ENCODE assay signal across 8 cellular contexts in the genomic region with DNA sequence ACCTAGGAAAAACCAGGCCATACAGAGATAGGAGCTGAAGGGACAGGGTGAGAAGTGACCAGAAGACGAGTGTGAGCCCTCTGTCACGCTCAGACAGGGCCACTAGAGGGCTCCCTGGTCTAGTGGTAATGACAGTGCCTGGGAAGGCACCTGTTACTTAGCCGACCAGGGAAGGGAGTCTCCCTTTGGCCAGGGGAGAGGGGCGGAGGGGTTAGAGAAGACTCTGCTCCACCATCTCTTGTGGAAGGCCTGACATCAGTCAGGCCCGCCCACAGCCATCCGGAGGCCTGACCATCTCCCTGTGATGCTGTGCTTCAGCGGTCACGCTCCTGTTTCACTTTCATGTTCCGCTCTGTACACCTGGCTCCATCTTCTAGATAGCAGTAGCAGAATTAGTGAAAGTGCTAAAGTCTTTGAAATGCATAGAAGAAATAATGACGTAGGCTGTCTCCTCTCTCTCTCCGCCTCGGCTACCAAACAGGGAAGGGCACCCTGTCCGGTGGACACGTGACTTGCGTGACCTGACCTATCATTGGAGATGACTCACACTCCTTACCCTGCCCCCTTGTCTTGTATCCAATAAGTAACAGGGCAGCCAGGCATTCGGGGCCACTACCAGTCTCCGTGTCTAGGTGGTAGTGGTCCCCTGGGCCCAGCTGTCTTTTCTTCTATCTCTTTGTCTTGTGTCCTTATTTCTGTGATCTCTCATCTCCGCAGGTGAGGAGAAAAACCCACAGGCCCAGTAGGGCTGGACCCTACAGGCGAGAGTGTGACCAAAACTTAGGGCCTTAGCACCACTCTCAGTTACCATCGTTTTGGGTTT. TPM values are rescaled to one million over a fixed set of nuclear protein-coding genes. Genes with fewer than 3 reads are reported as not detected.
DNase-seq lines count a peak whose midpoint lies in the region; ATAC-seq, FAIRE-seq and TF ChIP-seq lines count a peak whose summit lies in the region.

No MANE protein-coding gene starts in this region.

- H3K9me3 Mint-ChIP-seq in CD14-positive monocyte (peaks cover 0 to 4% (median 3%) of the 10 kb centered on the region in 7 donors), type B pancreatic cell (no peaks in the 10 kb centered on the region)
- no peaks in the 10 kb centered on the region for H3K9me3 Mint-ChIP-seq in activated T-helper 17 cell treated with anti-CD3 and anti-CD28 coated beads, Interleukin-2, amount 50 U/mL, for 72 hours

- H3K4me3 ChIP-seq in foreskin fibroblast (ENCODE audit: low read depth in 1 of 2, low read length in 2 of 2) (no peak overlapping the region), pancreas (peak overlapping the region in 3 of 4 donors; percentile 23 to 48 (median 39))

- ATAC-seq in GM19025 (IDR thresholded peaks at IDR 0.05; ENCODE audit: low read depth, unreplicated experiment): peak; percentile 96
- peak; percentile 94 for ATAC-seq in HG03196 (IDR thresholded peaks at IDR 0.05; ENCODE audit: unreplicated experiment)
- ATAC-seq in activated T-helper 17 cell treated with anti-CD3 and anti-CD28 coated beads, Interleukin-2, amount 50 U/mL, for 72 hours (replicated peaks): peak; percentile 98
- peak; percentile 89 to 91 (median 90) for ATAC-seq in pancreas

- H3K27me3 ChIP-seq in pancreas: no peaks in the 10 kb centered on the region

- H3K4me3 Mint-ChIP-seq in CD14-positive monocyte (peak overlapping the region; percentile 60 to 78), type B pancreatic cell (no peak overlapping the region)
- H3K4me3 Mint-ChIP-seq in activated T-helper 17 cell treated with anti-CD3 and anti-CD28 coated beads, Interleukin-2, amount 50 U/mL, for 72 hours: peak overlapping the region; percentile 78

- H3K4me1 ChIP-seq in pancreas: peaks cover 0 to 3% (median 0%) of the 10 kb centered on the region in 3 donors

- DNase-seq in CD14-positive monocyte (ENCODE audit: low spot score) (peak; percentile 82), OCI-M1 (lab: John Stamatoyannopoulos, UW) (peak; percentile 82), foreskin fibroblast (peak; percentile 20 to 72), pancreas (peak in 5 of 6 donors; percentile 52 to 78 (median 70)), type B pancreatic cell (ENCODE audit: extremely low spot score, unreplicated experiment) (no peak)

- H3K4me1 Mint-ChIP-seq in CD14-positive monocyte: peaks cover 35% of the 10 kb centered on the region
- H3K4me1 Mint-ChIP-seq in activated T-helper 17 cell treated with anti-CD3 and anti-CD28 coated beads, Interleukin-2, amount 50 U/mL, for 72 hours: peaks cover 14% of the 10 kb centered on the region
- peaks cover 5% of the 10 kb centered on the region for H3K4me1 Mint-ChIP-seq in type B pancreatic cell (ENCODE audit: unreplicated experiment)

- H3K27ac ChIP-seq in pancreas: peak overlapping the region in 1 of 4 donors; percentile 17

- H3K9me3 ChIP-seq in pancreas: no peaks in the 10 kb centered on the region

- WGBS in pancreas, 2 donors: 35 to 37% methylated on average over 20 of the region's 20 CpGs

- no peaks in the 10 kb centered on the region for H3K36me3 ChIP-seq in pancreas

- peaks cover 0 to 5% (median 2%) of the 10 kb centered on the region in 3 donors for H3K27me3 Mint-ChIP-seq in CD14-positive monocyte (ENCODE audit: low read depth in 3 of 3)
- H3K27me3 Mint-ChIP-seq in activated T-helper 17 cell treated with anti-CD3 and anti-CD28 coated beads, Interleukin-2, amount 50 U/mL, for 72 hours: no peaks in the 10 kb centered on the region
- H3K27me3 Mint-ChIP-seq in type B pancreatic cell: peaks cover 14% of the 10 kb centered on the region

- H3K27ac Mint-ChIP-seq in CD14-positive monocyte: peak overlapping the region; percentile 70 to 95 (median 86)
- H3K27ac Mint-ChIP-seq in activated T-helper 17 cell treated with anti-CD3 and anti-CD28 coated beads, Interleukin-2, amount 50 U/mL, for 72 hours: peak overlapping the region; percentile 68
- no peak overlapping the region for H3K27ac Mint-ChIP-seq in type B pancreatic cell

- H3K36me3 Mint-ChIP-seq in CD14-positive monocyte: peaks cover 0 to 2% of the 10 kb centered on the region in 2 donors
- no peaks in the 10 kb centered on the region for H3K36me3 Mint-ChIP-seq in activated T-helper 17 cell treated with anti-CD3 and anti-CD28 coated beads, Interleukin-2, amount 50 U/mL, for 72 hours (ENCODE audit: low read depth)
- H3K36me3 Mint-ChIP-seq in type B pancreatic cell: no peaks in the 10 kb centered on the region

- peak; percentile 41 for FAIRE-seq in pancreas (lab: Jason Lieb, UNC)

- TF ChIP-seq CTCF in CD14-positive monocyte (IDR thresholded peaks at IDR 0.05) (peak; percentile 84), foreskin fibroblast (IDR thresholded peaks at IDR 0.05; ENCODE audit: low read depth, low read length) (peak; percentile 76), pancreas (IDR thresholded peaks at IDR 0.05) (peak; percentile 59 to 72 (median 69)), type B pancreatic cell (conservative IDR thresholded peaks at IDR 0.05) (peak; percentile 85)

- intact Hi-C loops in CD14-positive monocyte (cut with micrococcal nuclease): loop anchor here in 1 of 2 donors (2.0 to 5.0 kb wide), 2 partner anchors 13 to 85 kb away; partner anchors contain the start of genes GRK4 and NOP14
- intact Hi-C loops in pancreas (cut with DNase I): no loop called here

RNA-seq across cellular contexts. Expression of gene HTT-AS, which starts 26.7 kb away (rescaled TPM):
- polyA plus RNA-seq in CD14-positive monocyte (not detected), pancreas (not detected)
- not detected for total RNA-seq in activated T-helper 17 cell treated with anti-CD3 and anti-CD28 coated beads, Interleukin-2, amount 50 U/mL, for 72 hours
- total RNA-seq in pancreas (not detected), type B pancreatic cell (ENCODE audit: low replicate concordance) (not detected in 2 replicates)

RNA-seq across cellular contexts. Expression of gene HTT, which starts 26.8 kb away (rescaled TPM):
- polyA plus RNA-seq in CD14-positive monocyte (1 to 10 TPM; 1.8 to 3.0 TPM), pancreas (10 to 100 TPM; 23.1 to 52.8 TPM)
- 10 to 100 TPM; 58.2 to 63.4 TPM for total RNA-seq in activated T-helper 17 cell treated with anti-CD3 and anti-CD28 coated beads, Interleukin-2, amount 50 U/mL, for 72 hours
- total RNA-seq in pancreas (10 to 100 TPM; 32.5 to 55.2 (median 42.7) TPM), type B pancreatic cell (ENCODE audit: low replicate concordance) (48.0 and 54.4 TPM in 2 replicates)

Comparison
In these comparisons a context has a peak if more than half of its experiments do, and no peak if none do; other contexts are left out.
1. H3K4me3 ChIP-seq: peak in pancreas (3 of 4); none in foreskin fibroblast (0 of 2).
2. Peak in every context shown above with its lines, with median percentiles within 50 percentile points of each other: CTCF ChIP-seq and ATAC-seq.